ENCODE assay signal across 9 cellular contexts in genomic region chr15:35306361-35306981, GRCh38.
DNase-seq lines count a peak whose midpoint lies in the region; ATAC-seq and TF ChIP-seq lines count a peak whose summit lies in the region.
"Had no signal": no experiment of that assay in that cellular context is flagged by ENCODE, and none has a peak within 500 bp of the region (broad histone marks: within the 10 kb centered on the region; RNA-seq: fewer than 3 reads in every experiment).

No MANE protein-coding gene starts in this region.

- DNase-seq in SK-MEL-5 (ENCODE audit: low read depth, low spot score) (peak; percentile 50), heart left ventricle (no peak), superior temporal gyrus (ENCODE audit: extremely low spot score) (no peak), DMS79 treated with DMSO at 0.1 percent for 48 hours (lab: John Stamatoyannopoulos, UW) (no peak)
- DNase-seq: activated CD4-positive, alpha-beta T cell treated with anti-CD3 and anti-CD28 coated beads, Interleukin-2, amount 10 ng/mL, durations not matched to agents 7 days and 5 days had no signal

- no peak overlapping the region for H3K9ac ChIP-seq in rectal smooth muscle tissue (ENCODE audit: low read length)

- TF ChIP-seq POLR2A in heart left ventricle (IDR thresholded peaks at IDR 0.05) = no peak

- H3K4me1 ChIP-seq in heart left ventricle (peaks cover 0 to 48% (median 24%) of the 10 kb centered on the region in 12 donors), rectal smooth muscle tissue (ENCODE audit: control insufficient read depth, insufficient read depth, low read length) (peaks cover 25% of the 10 kb centered on the region)

- in situ Hi-C loops in SK-MEL-5 (cut with HindIII; ENCODE audit: low pct_unique_long_range_greater_than_20kb, low sequenced_read_pairs) = no loop called here

- H3K9me3 ChIP-seq in heart left ventricle = no peaks in the 10 kb centered on the region

- H3K36me3 ChIP-seq in heart left ventricle (no peaks in the 10 kb centered on the region), rectal smooth muscle tissue (ENCODE audit: control insufficient read depth, insufficient read depth, low read length) (no peaks in the 10 kb centered on the region)

- ATAC-seq in GM18498 (IDR thresholded peaks at IDR 0.05; ENCODE audit: unreplicated experiment) (peak; percentile 57), heart left ventricle (peak; percentile 67 to 85 (median 78)), GM21528 (IDR thresholded peaks at IDR 0.05; ENCODE audit: low FRiP score, unreplicated experiment) (no peak), GM21367 (IDR thresholded peaks at IDR 0.05; ENCODE audit: unreplicated experiment) (no peak)

- H3K27ac ChIP-seq in heart left ventricle (peak overlapping the region in 11 of 12 donors; percentile 17 to 74 (median 60)), rectal smooth muscle tissue (ENCODE audit: low read depth, low read length) (peak overlapping the region; percentile 74)

- no peak for TF ChIP-seq CTCF in heart left ventricle (IDR thresholded peaks at IDR 0.05)

- H3K27me3 ChIP-seq in heart left ventricle = no peaks in the 10 kb centered on the region
- no peaks in the 10 kb centered on the region for H3K27me3 ChIP-seq in rectal smooth muscle tissue (ENCODE audit: control insufficient read depth, insufficient read depth, low read length)

- WGBS in heart left ventricle, 4 donors = 14 to 28% (median 18%) methylated on average over 4 of the region's 4 CpGs

- intact Hi-C loops in heart left ventricle (cut with DNase I) = no loop called here

- H3K4me3 ChIP-seq in heart left ventricle (no peak overlapping the region), rectal smooth muscle tissue (ENCODE audit: low read length) (no peak overlapping the region)

Comparison
In these comparisons a context has a peak if more than half of its experiments do, and no peak if none do; other contexts are left out.
1. ATAC-seq: peak in GM18498 (single experiment) and heart left ventricle (4 of 4); none in GM21528 (single experiment) and GM21367 (single experiment).